ENCODE assay signal across 19 cellular contexts in genomic region chr12:48231169-48231958, GRCh38. TPM values are rescaled to one million over a fixed set of nuclear protein-coding genes. Genes with fewer than 3 reads are reported as not detected.
"Had no signal": no experiment of that assay in that cellular context is flagged by ENCODE, and none has a peak within 500 bp of the region (broad histone marks: within the 10 kb centered on the region; RNA-seq: fewer than 3 reads in every experiment).

No MANE protein-coding gene starts in this region.

RNA-seq across cellular contexts. Expression of gene OR10AD1, which starts 28.3 kb away (rescaled TPM):
- total RNA-seq: activated CD4-positive, alpha-beta memory T cell treated with anti-CD3 and anti-CD28 coated beads, Interleukin-2, amount 10 ng/mL, durations not matched to agents 7 days and 5 days; activated CD4-positive, alpha-beta T cell treated with anti-CD3 and anti-CD28 coated beads for 36 hours; activated CD4-positive, alpha-beta T cell treated with anti-CD3 and anti-CD28 coated beads, Interleukin-2, amount 10 ng/mL, durations not matched to agents 7 days and 5 days; activated CD8-positive, alpha-beta memory T cell treated with anti-CD3 and anti-CD28 coated beads, Interleukin-2, amount 10 ng/mL, durations not matched to agents 7 days and 5 days; activated CD8-positive, alpha-beta T cell treated with anti-CD3 and anti-CD28 coated beads, Interleukin-2, amount 10 ng/mL, durations not matched to agents 7 days and 5 days; activated naive CD4-positive, alpha-beta T cell treated with anti-CD3 and anti-CD28 coated beads, Interleukin-2, amount 50 U/mL, for 72 hours; activated naive CD8-positive, alpha-beta T cell treated with anti-CD3 and anti-CD28 coated beads for 36 hours; activated T-helper 2 cell treated with anti-CD3 and anti-CD28 coated beads, Interferon-gamma antibody, Interleukin-2, Interleukin-4, amounts not matched to agents 10 μg/mL and 5 μg/mL and 100 μg/mL, durations not matched to agents 14 hours and 24 hours and 36 hours; adrenal gland; aorta; astrocyte; body of pancreas; breast epithelium; cardiac septum; cerebellum; T-helper 1 cell treated with Interleukin-12 subunit alpha and Interleukin-12 subunit beta and Interleukin-4 antibody, amounts not matched to agents 30 ng/mL and 1 ng/mL, for 36 hours; T-helper 17 cell; T-helper 2 cell treated with Interferon-gamma antibody and Interleukin-4, amounts not matched to agents 100 ng/mL and 5 ng/mL, for 36 hours; WTC11 had no signal
- polyA plus RNA-seq: aorta had no signal

RNA-seq across cellular contexts. Expression of gene CCDC184, which starts 47.9 kb away (rescaled TPM):
- total RNA-seq: T-helper 2 cell treated with Interferon-gamma antibody and Interleukin-4, amounts not matched to agents 100 ng/mL and 5 ng/mL, for 36 hours had no signal
